In the genomic region with DNA sequence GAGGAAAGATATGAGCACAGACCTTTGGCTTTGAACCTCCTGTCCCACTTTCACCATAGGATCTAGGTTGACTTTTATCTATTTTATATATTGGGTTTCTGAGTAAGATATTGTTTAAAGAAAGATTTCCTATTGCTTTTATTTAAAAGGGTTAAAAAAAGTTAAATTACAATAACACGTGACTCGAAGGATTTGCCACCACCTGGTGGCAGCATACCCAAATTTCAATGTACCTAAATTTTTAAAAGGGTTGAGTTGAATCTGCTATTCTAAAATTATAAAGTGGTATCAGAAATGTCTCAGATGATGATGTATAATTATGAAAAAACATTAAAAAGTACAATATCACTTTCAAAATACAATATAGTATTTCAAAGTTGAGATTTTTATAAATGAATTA, we compare ENCODE assay signal across 10 cellular contexts.
A peak's percentile ranks its signal among the peaks of the same experiment; 100 is the strongest.
DNase-seq lines count a peak whose midpoint lies in the region; ATAC-seq and TF ChIP-seq lines count a peak whose summit lies in the region.
"Had no signal": no experiment of that assay in that cellular context is flagged by ENCODE, and none has a peak within 500 bp of the region (broad histone marks: within the 10 kb centered on the region; RNA-seq: fewer than 3 reads in every experiment).

No MANE protein-coding gene starts in this region.

- H3K4me3 ChIP-seq in GM23248 (no peak overlapping the region), SU-DHL-6 (ENCODE audit: insufficient read depth, low read length, poor library complexity, severe bottlenecking) (no peak overlapping the region)

- H3K9me2 ChIP-seq in GM23248 (ENCODE audit: insufficient read depth) (no peaks in the 10 kb centered on the region), SU-DHL-6 (replicated peaks; ENCODE audit: insufficient read depth, low read length) (no peaks in the 10 kb centered on the region)

- DNase-seq in ACHN (peak; percentile 25), GM23248 (peak; percentile 40), glomerular visceral epithelial cell (ENCODE audit: extremely low spot score) (peak; percentile 4), G401 (ENCODE audit: low spot score) (no peak), SKM-1 (lab: John Stamatoyannopoulos, UW; ENCODE audit: unreplicated experiment) (no peak)
- DNase-seq: NCI-H1930 had no signal

- in situ Hi-C loops in ACHN (cut with HindIII; ENCODE audit: low pct_ligation_motif_present, low pct_unique_long_range_greater_than_20kb, low sequenced_read_pairs) (no loop called here), GM23248 (cut with MboI) (no loop called here), G401 (cut with HindIII; ENCODE audit: low sequenced_read_pairs) (no loop called here)

- H2AFZ ChIP-seq in GM23248: no peak overlapping the region
- H2AFZ ChIP-seq in SU-DHL-6 (ENCODE audit: low read depth, low read length, severe bottlenecking): no peak overlapping the region

- H3K27ac ChIP-seq in GM23248 (no peak overlapping the region), SU-DHL-6 (ENCODE audit: low read depth, low read length) (no peak overlapping the region)

- no peak overlapping the region for H3K4me2 ChIP-seq in GM23248 (ENCODE audit: unreplicated experiment)
- H3K4me2 ChIP-seq in SU-DHL-6 (ENCODE audit: low read depth, low read length, poor library complexity, severe bottlenecking): no peak overlapping the region

- H3K79me2 ChIP-seq in GM23248 (ENCODE audit: insufficient read depth): no peaks in the 10 kb centered on the region
- H3K79me2 ChIP-seq in SU-DHL-6 (ENCODE audit: insufficient read depth, low read length): no peaks in the 10 kb centered on the region

- no peaks in the 10 kb centered on the region for H3F3A ChIP-seq in GM23248 (ENCODE audit: insufficient read depth)
- no peaks in the 10 kb centered on the region for H3F3A ChIP-seq in SU-DHL-6 (ENCODE audit: insufficient read depth)

- no peaks in the 10 kb centered on the region for H3K36me3 ChIP-seq in GM23248 (ENCODE audit: low read depth)
- no peaks in the 10 kb centered on the region for H3K36me3 ChIP-seq in SU-DHL-6 (ENCODE audit: low read length)

- H3K9me3 ChIP-seq in GM23248 (ENCODE audit: low read depth) (no peaks in the 10 kb centered on the region), SU-DHL-6 (ENCODE audit: insufficient read depth, low read length) (no peaks in the 10 kb centered on the region)

- ATAC-seq in GM21717 (IDR thresholded peaks at IDR 0.05; ENCODE audit: unreplicated experiment) (no peak), GM21526 (IDR thresholded peaks at IDR 0.05; ENCODE audit: low FRiP score, unreplicated experiment) (no peak)
- ATAC-seq: natural killer cell treated with Interleukin-12 subunit alpha and Interleukin-12 subunit beta and Interleukin-15 and Interleukin-18, amount 100 ng/mL, for 72 hours had no signal

- TF ChIP-seq CTCF in SU-DHL-6 (IDR thresholded peaks at IDR 0.05; ENCODE audit: insufficient read depth, low read length, poor library complexity, severe bottlenecking): peak; percentile 18

- H3K9ac ChIP-seq in GM23248 (no peak overlapping the region), SU-DHL-6 (ENCODE audit: low read length) (no peak overlapping the region)

- H4K20me1 ChIP-seq in GM23248 (ENCODE audit: insufficient read depth): no peaks in the 10 kb centered on the region
- H4K20me1 ChIP-seq in SU-DHL-6 (ENCODE audit: low read depth, low read length): no peaks in the 10 kb centered on the region

- H3K27me3 ChIP-seq in GM23248 (replicated peaks; ENCODE audit: insufficient read depth) (peaks cover 19% of the 10 kb centered on the region), SU-DHL-6 (ENCODE audit: low read length) (no peaks in the 10 kb centered on the region)

- 36 to 45% methylated on average over 2 of the region's 2 CpGs for WGBS in GM23248 (ENCODE audit: low coverage in 1 of 2, low lambda C conversion rate in 2 of 2, missing lambda C conversion rate in 2 of 2), 2 experiments

- no peaks in the 10 kb centered on the region for H3K4me1 ChIP-seq in GM23248 (ENCODE audit: insufficient read depth)

Comparison
In these comparisons a context has a peak if more than half of its experiments do, and no peak if none do; other contexts are left out.
1. DNase-seq: peak in ACHN (single experiment), GM23248 (single experiment) and glomerular visceral epithelial cell (single experiment); none in G401 (single experiment) and SKM-1 (single experiment).